In genomic region chr13:77349365-77349764, GRCh38 we compare ENCODE assay signal across 16 cellular contexts. TPM values are rescaled to one million over a fixed set of nuclear protein-coding genes. Genes with fewer than 3 reads are reported as not detected.
DNase-seq lines count a peak whose midpoint lies in the region; ATAC-seq and TF ChIP-seq lines count a peak whose summit lies in the region.
"Had no signal": no experiment of that assay in that cellular context is flagged by ENCODE, and none has a peak within 500 bp of the region (broad histone marks: within the 10 kb centered on the region; RNA-seq: fewer than 3 reads in every experiment).

No MANE protein-coding gene starts in this region.

- peak; percentile 36 for ATAC-seq in HG02678 (IDR thresholded peaks at IDR 0.05; ENCODE audit: unreplicated experiment)
- ATAC-seq in stimulated activated effector memory CD8-positive, alpha-beta T cell treated with anti-CD3 and anti-CD28 coated beads, Interleukin-12 subunit alpha, Interleukin-12 subunit beta, amount 100 ng/mL, for 72 hours, result peak; percentile 8
- ATAC-seq in GM21529 (IDR thresholded peaks at IDR 0.05; ENCODE audit: unreplicated experiment), result no peak

- no peaks in the 10 kb centered on the region for H3K9me3 Mint-ChIP-seq in stimulated activated effector memory CD8-positive, alpha-beta T cell treated with anti-CD3 and anti-CD28 coated beads, Interleukin-12 subunit alpha, Interleukin-12 subunit beta, amount 100 ng/mL, for 72 hours

- intact Hi-C loops in sigmoid colon (cut with DNase I), result no loop called here

- TF ChIP-seq POLR2A in NB4 (IDR thresholded peaks at IDR 0.05; ENCODE audit: extremely low read depth, insufficient read length), result no peak
- no peak for TF ChIP-seq POLR2A in sigmoid colon (IDR thresholded peaks at IDR 0.05)

- H3K27ac Mint-ChIP-seq in stimulated activated effector memory CD8-positive, alpha-beta T cell treated with anti-CD3 and anti-CD28 coated beads, Interleukin-12 subunit alpha, Interleukin-12 subunit beta, amount 100 ng/mL, for 72 hours, result no peak overlapping the region

- no peak overlapping the region for H3K4me3 Mint-ChIP-seq in stimulated activated effector memory CD8-positive, alpha-beta T cell treated with anti-CD3 and anti-CD28 coated beads, Interleukin-12 subunit alpha, Interleukin-12 subunit beta, amount 100 ng/mL, for 72 hours

- peaks cover 20% of the 10 kb centered on the region for H3K4me1 Mint-ChIP-seq in stimulated activated effector memory CD8-positive, alpha-beta T cell treated with anti-CD3 and anti-CD28 coated beads, Interleukin-12 subunit alpha, Interleukin-12 subunit beta, amount 100 ng/mL, for 72 hours

- no peaks in the 10 kb centered on the region for H3K9me3 ChIP-seq in sigmoid colon
- H3K9me3 ChIP-seq: Caco-2 had no signal

- no peak overlapping the region for H3K27ac ChIP-seq in sigmoid colon
- H3K27ac ChIP-seq: BLaER1 treated with 17β-estradiol and CSF1 and Interleukin-3, amounts not matched to agents 10 nM and 100 nM had no signal

- H3K36me3 ChIP-seq in sigmoid colon, result no peaks in the 10 kb centered on the region
- H3K36me3 ChIP-seq: BLaER1 treated with 17β-estradiol and CSF1 and Interleukin-3, amounts not matched to agents 10 nM and 100 nM had no signal

- TF ChIP-seq CTCF in NB4 (IDR thresholded peaks at IDR 0.05; ENCODE audit: low read depth, low read length) (no peak), sigmoid colon (IDR thresholded peaks at IDR 0.05) (no peak)

- TF ChIP-seq EP300 in sigmoid colon (IDR thresholded peaks at IDR 0.05), result no peak

- no peaks in the 10 kb centered on the region for H3K4me1 ChIP-seq in sigmoid colon
- H3K4me1 ChIP-seq: Caco-2 had no signal

- H3K36me3 Mint-ChIP-seq in stimulated activated effector memory CD8-positive, alpha-beta T cell treated with anti-CD3 and anti-CD28 coated beads, Interleukin-12 subunit alpha, Interleukin-12 subunit beta, amount 100 ng/mL, for 72 hours, result peaks cover 11% of the 10 kb centered on the region

- no peaks in the 10 kb centered on the region for H3K27me3 ChIP-seq in sigmoid colon
- H3K27me3 ChIP-seq: BLaER1 treated with 17β-estradiol and CSF1 and Interleukin-3, amounts not matched to agents 10 nM and 100 nM had no signal

- WGBS in sigmoid colon, 2 donors, result 76 to 87% methylated on average over 1 of the region's 1 CpG

- H3K4me3 ChIP-seq in NB4 (ENCODE audit: low read depth, low read length) (no peak overlapping the region), sigmoid colon (no peak overlapping the region)
- H3K4me3 ChIP-seq: BLaER1 treated with 17β-estradiol and CSF1 and Interleukin-3, amounts not matched to agents 10 nM and 100 nM had no signal

- DNase-seq in SKM-1 treated with dmso at 0.1 percent for 144 hours (lab: John Stamatoyannopoulos, UW; ENCODE audit: unreplicated experiment) (peak; percentile 34), SKM-1 (lab: John Stamatoyannopoulos, UW; ENCODE audit: unreplicated experiment) (no peak), NB4 (ENCODE audit: low read depth) (peak; percentile 72), amygdala (lab: John Stamatoyannopoulos, UW) (no peak), sigmoid colon (no peak)
- no peak for DNase-seq in stimulated activated effector memory CD8-positive, alpha-beta T cell treated with anti-CD3 and anti-CD28 coated beads, Interleukin-12 subunit alpha, Interleukin-12 subunit beta, amount 100 ng/mL, for 72 hours (ENCODE audit: low spot score in 2 of 2)
- DNase-seq: 8988T, Caco-2, GOT3, NCI-H1092 treated with DMSO at 0.1 percent for 48 hours, NCI-H187, SHP77, SW 1271 had no signal

RNA-seq across cellular contexts. Expression of gene MYCBP2, which starts 22.5 kb away (rescaled TPM):
- 100 to 1,000 TPM in 2 of 4 donors, 10 to 100 TPM in 2; 93.5 to 130 (median 100) TPM for total RNA-seq in sigmoid colon
- polyA plus RNA-seq in sigmoid colon, result 10 to 100 TPM in 1 of 3 donors, 1 to 10 TPM in 2; 3.7 to 36.7 (median 7.2) TPM

Comparison
In these comparisons a context has a peak if more than half of its experiments do, and no peak if none do; other contexts are left out.
1. DNase-seq: peak in SKM-1 treated with dmso at 0.1 percent for 144 hours (single experiment) and NB4 (single experiment); none in SKM-1 (single experiment), stimulated activated effector memory CD8-positive, alpha-beta T cell treated with anti-CD3 and anti-CD28 coated beads, Interleukin-12 subunit alpha, Interleukin-12 subunit beta, amount 100 ng/mL, for 72 hours (0 of 2), amygdala (0 of 56) and sigmoid colon (single experiment).